In the genomic region with DNA sequence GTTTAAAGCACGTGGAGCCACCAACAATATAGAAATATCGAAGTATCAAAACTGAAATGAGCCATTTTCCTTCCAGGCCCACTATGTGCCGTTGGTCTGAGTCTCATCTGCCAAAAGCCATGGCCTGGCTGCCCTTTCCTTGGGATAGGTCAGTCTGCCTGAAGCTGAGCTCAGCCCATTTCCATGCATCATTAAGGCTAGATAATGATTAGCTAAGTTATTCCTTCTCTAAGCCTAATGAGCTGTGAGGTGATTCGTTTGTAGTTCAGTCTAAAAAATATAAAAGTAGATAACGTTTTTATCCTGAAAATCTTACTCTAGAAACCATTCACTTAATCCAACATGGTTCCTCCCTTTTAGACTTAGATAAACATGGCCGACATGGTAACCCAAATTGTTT, we compare ENCODE assay signal across 31 cellular contexts.
"Had no signal": no experiment of that assay in that cellular context is flagged by ENCODE, and none has a peak within 500 bp of the region (broad histone marks: within the 10 kb centered on the region; RNA-seq: fewer than 3 reads in every experiment).

No MANE protein-coding gene starts in this region.

- DNase-seq: activated CD4-positive, alpha-beta memory T cell treated with anti-CD3 and anti-CD28 coated beads for 36 hours; activated CD4-positive, alpha-beta T cell treated with anti-CD3 and anti-CD28 coated beads for 36 hours; activated CD4-positive, alpha-beta T cell treated with anti-CD3 and anti-CD28 coated beads, Interleukin-2, amount 10 ng/mL, durations not matched to agents 24 days and 14 days; activated CD4-positive, CD25-positive, alpha-beta regulatory T cell; activated CD4-positive, CD25-positive, alpha-beta regulatory T cell treated with anti-CD3 and anti-CD28 coated beads, Interleukin-2, amount 50 U/mL, for 72 hours; activated CD8-positive, alpha-beta memory T cell treated with anti-CD3 and anti-CD28 coated beads, Interleukin-2, amount 10 ng/mL, durations not matched to agents 7 days and 5 days; activated CD8-positive, alpha-beta memory T cell treated with anti-CD3 and anti-CD28 coated beads, Interleukin-2, amount 50 U/mL, for 4 hours; activated CD8-positive, alpha-beta T cell treated with anti-CD3 and anti-CD28 coated beads, Interleukin-2, amount 10 ng/mL, durations not matched to agents 7 days and 5 days; activated effector memory CD4-positive, alpha-beta T cell treated with anti-CD3 and anti-CD28 coated beads, Interleukin-2, amount 50 U/mL, for 16 hours; activated naive CD4-positive, alpha-beta T cell treated with anti-CD3 and anti-CD28 coated beads for 36 hours; activated naive CD8-positive, alpha-beta T cell treated with anti-CD3 and anti-CD28 coated beads for 36 hours; activated naive CD8-positive, alpha-beta T cell treated with anti-CD3 and anti-CD28 coated beads, Interleukin-2, amount 50 U/mL, for 24 hours; activated T-cell treated with anti-CD3 and anti-CD28 coated beads, Interleukin-2, amount 50 U/mL, for 1 hour; activated T-cell treated with anti-CD3 and anti-CD28 coated beads, Interleukin-2, amount 50 U/mL, for 48 hours; adrenal gland; amygdala; aorta; body of pancreas; caudate nucleus; cortex of kidney; dermis blood vessel endothelial cell; effector CD4-positive, alpha-beta T cell; effector memory CD8-positive, alpha-beta T cell; esophagus squamous epithelium; foreskin melanocyte; T-helper 2 cell had no signal

- H3K27me3 ChIP-seq: adrenal gland, body of pancreas, esophagus squamous epithelium, gastroesophageal sphincter had no signal

- H3K4me3 ChIP-seq: adrenal gland, body of pancreas, esophagus squamous epithelium, gastroesophageal sphincter had no signal

- H3K9me3 ChIP-seq: adrenal gland, body of pancreas, esophagus squamous epithelium, gastroesophageal sphincter had no signal

- FAIRE-seq: colon, endometrium, endothelial cell of umbilical vein had no signal

- H3K27ac ChIP-seq: adrenal gland, body of pancreas, epithelial cell of prostate, esophagus squamous epithelium, gastroesophageal sphincter had no signal

- H3K4me1 ChIP-seq: adrenal gland, body of pancreas, esophagus squamous epithelium, gastroesophageal sphincter had no signal

- ATAC-seq: activated CD4-positive, alpha-beta T cell treated with anti-CD3 and anti-CD28 coated beads for 36 hours; activated CD8-positive, alpha-beta memory T cell treated with anti-CD3 and anti-CD28 coated beads, Interleukin-2, amount 10 ng/mL, durations not matched to agents 7 days and 5 days; activated CD8-positive, alpha-beta T cell treated with anti-CD3 and anti-CD28 coated beads, Interleukin-2, amount 10 ng/mL, durations not matched to agents 7 days and 5 days; activated naive CD8-positive, alpha-beta T cell treated with anti-CD3 and anti-CD28 coated beads, Interleukin-2, amount 50 U/mL, for 24 hours; body of pancreas; effector memory CD8-positive, alpha-beta T cell; gastroesophageal sphincter had no signal

- H3K36me3 ChIP-seq: adrenal gland, esophagus squamous epithelium, gastroesophageal sphincter had no signal
